Comparison of ENCODE assay signal across 23 cellular contexts in genomic region chr15:82742134-82742533, GRCh38. TPM values are rescaled to one million over a fixed set of nuclear protein-coding genes. Genes with fewer than 3 reads are reported as not detected.
A peak's percentile ranks its signal among the peaks of the same experiment; 100 is the strongest.
DNase-seq lines count a peak whose midpoint lies in the region; ATAC-seq, FAIRE-seq and TF ChIP-seq lines count a peak whose summit lies in the region.
"Had no signal": no experiment of that assay in that cellular context is flagged by ENCODE, and none has a peak within 500 bp of the region (broad histone marks: within the 10 kb centered on the region; RNA-seq: fewer than 3 reads in every experiment).

No MANE protein-coding gene starts in this region.

- H3K36me3 ChIP-seq in IMR-90 (ENCODE audit: control insufficient read depth, insufficient read depth, low read length) (no peaks in the 10 kb centered on the region), bronchial epithelial cell (ENCODE audit: control insufficient read depth, insufficient read depth, low read length) (no peaks in the 10 kb centered on the region), Caco-2 (ENCODE audit: control insufficient read depth, insufficient read depth, low read length) (no peaks in the 10 kb centered on the region)
- H3K36me3 ChIP-seq: cardiac muscle cell, neural progenitor cell, right lobe of liver, thoracic aorta had no signal

- H2AK5ac ChIP-seq in IMR-90 (ENCODE audit: low read depth, low read length): no peak overlapping the region

- dilution Hi-C loops in IMR-90 (cut with HindIII; ENCODE audit: low sequenced_read_pairs, unreplicated experiment): no loop called here

- no peak overlapping the region for H2BK20ac ChIP-seq in IMR-90 (ENCODE audit: low read depth, low read length)

- H3K4ac ChIP-seq in IMR-90 (ENCODE audit: low read depth, low read length): no peak overlapping the region

- H3K4me2 ChIP-seq in IMR-90 (ENCODE audit: low read depth, low read length): no peak overlapping the region
- H3K4me2 ChIP-seq: neural progenitor cell had no signal

- H3K36me3 Mint-ChIP-seq in type B pancreatic cell (no peaks in the 10 kb centered on the region), Caco-2 (ENCODE audit: insufficient read depth, unreplicated experiment) (no peaks in the 10 kb centered on the region)
- H3K36me3 Mint-ChIP-seq: neural progenitor cell had no signal

- no peak overlapping the region for H4K91ac ChIP-seq in IMR-90 (ENCODE audit: insufficient read depth, low read depth, low read length)

- H3K27me3 ChIP-seq in IMR-90 (ENCODE audit: control insufficient read depth, insufficient read depth, low read length) (no peaks in the 10 kb centered on the region), bronchial epithelial cell (ENCODE audit: control insufficient read depth, insufficient read depth, low read length) (no peaks in the 10 kb centered on the region), Caco-2 (replicated peaks; ENCODE audit: control insufficient read depth, insufficient read depth, low read length) (no peaks in the 10 kb centered on the region)
- H3K27me3 ChIP-seq: cardiac muscle cell, neural progenitor cell, right lobe of liver had no signal

- CTCF ChIA-PET in IMR-90 (lab: Yijun Ruan, JAX): interaction anchor here (0.6 to 1.2 kb wide), 3 partner anchors 152 to 793 kb away, joined by 3 read pairs; no protein-coding TSS in a partner anchor
- CTCF ChIA-PET in Caco-2 (lab: Charles Lee): no interaction called here

- no peak overlapping the region for H3K14ac ChIP-seq in IMR-90 (replicated peaks; ENCODE audit: low read depth, low read length)

- BruUV-seq in IMR-90 (replicated peaks; lab: Mats Ljungman, UMichigan) (no TSS peak), Caco-2 (replicated peaks; lab: Mats Ljungman, UMichigan) (no TSS peak)

- H2BK5ac ChIP-seq in IMR-90 (ENCODE audit: low read depth, low read length, poor library complexity, severe bottlenecking): no peak overlapping the region

- DNase-seq in IMR-90: no peak
- DNase-seq in bronchial epithelial cell (ENCODE audit: low read depth): peak; percentile 84
- peak; percentile 12 for DNase-seq in iris pigment epithelial cell (ENCODE audit: low read depth)
- no peak for DNase-seq in type B pancreatic cell (ENCODE audit: extremely low spot score, unreplicated experiment)
- DNase-seq in Caco-2: no peak
- DNase-seq in NCI-H1436 treated with DMSO at 0.1 percent for 48 hours (lab: John Stamatoyannopoulos, UW): no peak
- DNase-seq: activated naive CD4-positive, alpha-beta T cell treated with Interleukin-2 at 50 U/mL for 16 hours; activated T-cell treated with anti-CD3 and anti-CD28 coated beads, Interleukin-2, amount 50 U/mL, for 48 hours; amniotic stem cell; dermis blood vessel endothelial cell; EL; NCI-H1436; NCI-H524 treated with DMSO at 0.1 percent for 48 hours; right lobe of liver; stimulated activated naive CD8-positive, alpha-beta T cell treated with anti-CD3 and anti-CD28 coated beads, Interleukin-15, Interleukin-2, amounts not matched to agents 100 U/mL and 50 U/mL, for 24 hours had no signal

- no peak overlapping the region for H2BK120ac ChIP-seq in IMR-90 (ENCODE audit: low read depth, low read length)

- POLR2A ChIA-PET in IMR-90 (lab: Charles Lee; ENCODE audit: unreplicated experiment): no interaction called here
- POLR2A ChIA-PET in Caco-2 (lab: Charles Lee): no interaction called here

- intact Hi-C loops in IMR-90 (cut with micrococcal nuclease) (no loop called here), Caco-2 (cut with micrococcal nuclease; ENCODE audit: unreplicated experiment) (no loop called here)

- ATAC-seq in IMR-90 (ENCODE audit: low read depth) (no peak), GM21723 (IDR thresholded peaks at IDR 0.05; ENCODE audit: unreplicated experiment) (no peak)
- ATAC-seq: right lobe of liver; stimulated activated naive CD8-positive, alpha-beta T cell treated with anti-CD3 and anti-CD28 coated beads, Interleukin-15, Interleukin-2, amounts not matched to agents 100 U/mL and 50 U/mL, for 24 hours had no signal

- H3K4me3 ChIP-seq in IMR-90 (ENCODE audit: insufficient read depth, low read depth, low read length) (no peak overlapping the region), bronchial epithelial cell (ENCODE audit: low read depth, low read length) (no peak overlapping the region), Caco-2 (ENCODE audit: low read depth, low read length) (no peak overlapping the region)
- H3K4me3 ChIP-seq: cardiac muscle cell, neural progenitor cell, right lobe of liver, thoracic aorta had no signal

- H3K27me3 Mint-ChIP-seq in type B pancreatic cell (no peaks in the 10 kb centered on the region), Caco-2 (ENCODE audit: insufficient read depth, unreplicated experiment) (no peaks in the 10 kb centered on the region)

- H2AK9ac ChIP-seq in IMR-90 (replicated peaks; ENCODE audit: low read depth, low read length, poor library complexity): no peak overlapping the region

- H3K9me3 Mint-ChIP-seq in type B pancreatic cell (peaks cover 5% of the 10 kb centered on the region), Caco-2 (ENCODE audit: unreplicated experiment) (no peaks in the 10 kb centered on the region)
- H3K9me3 Mint-ChIP-seq: CD14-positive monocyte; neural progenitor cell; T-helper 1 cell treated with Interleukin-12 subunit alpha and Interleukin-12 subunit beta and Interleukin-4 antibody, amounts not matched to agents 30 μg/mL and 1 μg/mL, for 36 hours had no signal

- TF ChIP-seq CTCF in IMR-90 (conservative IDR thresholded peaks at IDR 0.05; ENCODE audit: low read depth, low read length) (no peak), bronchial epithelial cell (IDR thresholded peaks at IDR 0.05; ENCODE audit: insufficient read depth, low read length, severe bottlenecking) (no peak), type B pancreatic cell (conservative IDR thresholded peaks at IDR 0.05) (no peak), Caco-2 (IDR thresholded peaks at IDR 0.05; ENCODE audit: insufficient read depth in 1 of 2, low read depth in 1 of 2, low read length in 1 of 2, severe bottlenecking in 1 of 2, unreplicated experiment in 1 of 2) (no peak)

- no peak overlapping the region; the same call in 1 of the 2 replicates for H4K5ac ChIP-seq in IMR-90 (ENCODE audit: low read depth, low read length)

- H3K56ac ChIP-seq in IMR-90 (ENCODE audit: extremely low read depth, insufficient read depth, low read length): no peak overlapping the region

- no peak for TF ChIP-seq RAD21 in IMR-90 (IDR thresholded peaks at IDR 0.05; ENCODE audit: low read length)

- H3K27ac Mint-ChIP-seq in type B pancreatic cell (peak overlapping the region; percentile 69), Caco-2 (ENCODE audit: unreplicated experiment) (no peak overlapping the region)
- H3K27ac Mint-ChIP-seq: CD14-positive monocyte; neural progenitor cell; T-helper 1 cell treated with Interleukin-12 subunit alpha and Interleukin-12 subunit beta and Interleukin-4 antibody, amounts not matched to agents 30 μg/mL and 1 μg/mL, for 36 hours had no signal

- no peak overlapping the region for H2AFZ ChIP-seq in IMR-90 (replicated peaks; ENCODE audit: low read length, poor library complexity)
- H2AFZ ChIP-seq: neural progenitor cell had no signal

- H3K4me1 Mint-ChIP-seq in type B pancreatic cell (ENCODE audit: unreplicated experiment) (no peaks in the 10 kb centered on the region), Caco-2 (ENCODE audit: low read depth, unreplicated experiment) (no peaks in the 10 kb centered on the region)
- H3K4me1 Mint-ChIP-seq: CD14-positive monocyte, neural progenitor cell had no signal

- H3K9me3 ChIP-seq in IMR-90 (ENCODE audit: control insufficient read depth, insufficient read depth, low read length) (no peaks in the 10 kb centered on the region), Caco-2 (no peaks in the 10 kb centered on the region)
- H3K9me3 ChIP-seq: right lobe of liver, thoracic aorta had no signal

- no peak overlapping the region for H4K8ac ChIP-seq in IMR-90 (ENCODE audit: low read depth in 2 of 2, low read length in 2 of 2)

- H3K18ac ChIP-seq in IMR-90 (ENCODE audit: low read depth, low read length): peak overlapping the region; percentile 57; the same call in 1 of the 2 replicates

- no peak for FAIRE-seq in bronchial epithelial cell (lab: Jason Lieb, UNC)
- FAIRE-seq: GM19239, islet of Langerhans had no signal

- no peak for TF ChIP-seq POLR2A in IMR-90 (IDR thresholded peaks at IDR 0.05; ENCODE audit: low read depth, low read length)

- in situ Hi-C loops in IMR-90 (cut with MboI; ENCODE audit: low sequenced_read_pairs): no loop called here

- WGBS in IMR-90 (ENCODE audit: extremely low coverage in 2 of 2, insufficient read length in 1 of 2), 2 experiments: no CpG with 5 or more reads among the region's 3 CpGs

- H3K23ac ChIP-seq in IMR-90 (ENCODE audit: low read depth, low read length): no peak overlapping the region

- H3K4me1 ChIP-seq in IMR-90 (ENCODE audit: control insufficient read depth, insufficient read depth, low read length) (no peaks in the 10 kb centered on the region), Caco-2 (0 out of 2 replicates have a peak, but pooled peaks cover 5% of the 10 kb centered on the region)
- H3K4me1 ChIP-seq: neural progenitor cell, right lobe of liver had no signal

- no peak overlapping the region for H3K27ac ChIP-seq in IMR-90 (ENCODE audit: insufficient read depth, low read length)
- H3K27ac ChIP-seq: cardiac muscle cell, neural progenitor cell, right lobe of liver, thoracic aorta had no signal

- H3K4me3 Mint-ChIP-seq in type B pancreatic cell: no peak overlapping the region
- H3K4me3 Mint-ChIP-seq in Caco-2 (ENCODE audit: unreplicated experiment): no peak overlapping the region
- H3K4me3 Mint-ChIP-seq: CD14-positive monocyte; neural progenitor cell; T-helper 1 cell treated with Interleukin-12 subunit alpha and Interleukin-12 subunit beta and Interleukin-4 antibody, amounts not matched to agents 30 μg/mL and 1 μg/mL, for 36 hours had no signal

- no peaks in the 10 kb centered on the region for H3K9me1 ChIP-seq in IMR-90 (ENCODE audit: insufficient read depth, low read length)

- H3K9ac ChIP-seq in IMR-90 (ENCODE audit: low read depth, low read length): no peak overlapping the region
- H3K9ac ChIP-seq: neural progenitor cell had no signal

- H4K20me1 ChIP-seq in IMR-90 (ENCODE audit: insufficient read depth, low read length): no peaks in the 10 kb centered on the region

- H3K79me1 ChIP-seq in IMR-90 (ENCODE audit: low read depth in 1 of 2, low read length in 2 of 2): no peaks in the 10 kb centered on the region

- H2BK15ac ChIP-seq in IMR-90 (ENCODE audit: low read depth, low read length): no peak overlapping the region

TF ChIP-seq in IMR-90, 13 proteins besides CTCF, POLR2A, EP300 and RAD21 (continues in another document):
- TF ChIP-seq NFE2L2 (IDR thresholded peaks at IDR 0.05; ENCODE audit: low read depth, low read length): no peak
- TF ChIP-seq SMC3 (IDR thresholded peaks at IDR 0.05; ENCODE audit: low read depth, low read length): no peak
- TF ChIP-seq BHLHE40 (IDR thresholded peaks at IDR 0.05; ENCODE audit: low read depth, low read length): no peak
- TF ChIP-seq MAFK (IDR thresholded peaks at IDR 0.05; ENCODE audit: low read depth, low read length): no peak

RNA-seq across cellular contexts. Expression of gene AP3B2, which starts 32.5 kb away (rescaled TPM):
- total RNA-seq in IMR-90 (2012; rRNA removed) (not detected in 2 replicates), bronchial epithelial cell (0.13 TPM in 1 of 2 replicates, not detected in the other), type B pancreatic cell (ENCODE audit: low replicate concordance) (7.3 and 8.0 TPM in 2 replicates), Caco-2 (2022) (0.37 and 0.82 TPM in 2 replicates)
- polyA plus RNA-seq in IMR-90 (2012; rRNA removed): 0.07 and 0.14 TPM in 2 replicates
- 0.13 TPM in 1 of 2 replicates, not detected in the other for polyA plus RNA-seq in IMR-90 (2012; cell fraction: cytosol; rRNA removed)
- polyA plus RNA-seq in IMR-90 (2012; cell fraction: nucleus; rRNA removed; ENCODE audit: low replicate concordance): 0.21 and 0.38 TPM in 2 replicates

Comparison
In these comparisons a context has a peak if more than half of its experiments do, and no peak if none do; other contexts are left out.
1. DNase-seq: peak in bronchial epithelial cell (single experiment) and iris pigment epithelial cell (single experiment); none in IMR-90 (single experiment), type B pancreatic cell (single experiment), Caco-2 (0 of 2) and NCI-H1436 treated with DMSO at 0.1 percent for 48 hours (single experiment).